ENCODE assay signal across 7 cellular contexts in genomic region chr15:44560926-44561325, GRCh38. TPM values are rescaled to one million over a fixed set of nuclear protein-coding genes. Genes with fewer than 3 reads are reported as not detected.
DNase-seq lines count a peak whose midpoint lies in the region; ATAC-seq, FAIRE-seq and TF ChIP-seq lines count a peak whose summit lies in the region.
"Not testable (repeated sequence)": the region's sequence is repeated elsewhere in the genome, so short reads cannot be mapped to it uniquely, and the experiment has no call there.

No MANE protein-coding gene starts in this region.

- not testable (repeated sequence) for DNase-seq in D721Med (ENCODE audit: insufficient read length, low spot score); activated CD4-positive, alpha-beta memory T cell treated with anti-CD3 and anti-CD28 coated beads for 36 hours; activated naive CD8-positive, alpha-beta T cell treated with anti-CD3 and anti-CD28 coated beads, Interleukin-2, amount 10 ng/mL, durations not matched to agents 7 days and 5 days; memory B cell (ENCODE audit: low spot score in 2 of 2); stimulated activated naive B cell treated with anti-CD40 and anti-IgM and Interleukin-4, amounts not matched to agents 10 μg/mL and 1 μg/mL and 100 μg/mL, for 72 hours
- DNase-seq in Jurkat, Clone E6-1 (ENCODE audit: low read depth, low spot score), result peak; percentile 86

- peaks cover 25% of the 10 kb centered on the region for H3K4me1 Mint-ChIP-seq in activated CD4-positive, alpha-beta memory T cell treated with anti-CD3 and anti-CD28 coated beads for 36 hours (ENCODE audit: low read depth)
- peaks cover 11% of the 10 kb centered on the region for H3K4me1 Mint-ChIP-seq in activated T-helper 17 cell treated with anti-CD3 and anti-CD28 coated beads, Interleukin-2, amount 50 U/mL, for 72 hours
- peaks cover 15% of the 10 kb centered on the region for H3K4me1 Mint-ChIP-seq in activated naive CD8-positive, alpha-beta T cell treated with anti-CD3 and anti-CD28 coated beads, Interleukin-2, amount 10 ng/mL, durations not matched to agents 7 days and 5 days
- H3K4me1 Mint-ChIP-seq in memory B cell; stimulated activated naive B cell treated with anti-CD40 and anti-IgM and Interleukin-4, amounts not matched to agents 10 μg/mL and 1 μg/mL and 100 μg/mL, for 72 hours: not testable (repeated sequence)

- intact Hi-C loops in activated CD4-positive, alpha-beta memory T cell treated with anti-CD3 and anti-CD28 coated beads for 36 hours (cut with micrococcal nuclease), result not testable (repeated sequence)

- H3K27me3 Mint-ChIP-seq in activated CD4-positive, alpha-beta memory T cell treated with anti-CD3 and anti-CD28 coated beads for 36 hours; activated T-helper 17 cell treated with anti-CD3 and anti-CD28 coated beads, Interleukin-2, amount 50 U/mL, for 72 hours; activated naive CD8-positive, alpha-beta T cell treated with anti-CD3 and anti-CD28 coated beads, Interleukin-2, amount 10 ng/mL, durations not matched to agents 7 days and 5 days; memory B cell; stimulated activated naive B cell treated with anti-CD40 and anti-IgM and Interleukin-4, amounts not matched to agents 10 μg/mL and 1 μg/mL and 100 μg/mL, for 72 hours: not testable (repeated sequence)

- H3K36me3 Mint-ChIP-seq in activated CD4-positive, alpha-beta memory T cell treated with anti-CD3 and anti-CD28 coated beads for 36 hours, result peaks cover 60% of the 10 kb centered on the region
- peaks cover 98% of the 10 kb centered on the region for H3K36me3 Mint-ChIP-seq in activated T-helper 17 cell treated with anti-CD3 and anti-CD28 coated beads, Interleukin-2, amount 50 U/mL, for 72 hours (ENCODE audit: low read depth)
- H3K36me3 Mint-ChIP-seq in activated naive CD8-positive, alpha-beta T cell treated with anti-CD3 and anti-CD28 coated beads, Interleukin-2, amount 10 ng/mL, durations not matched to agents 7 days and 5 days, result peaks cover 51% of the 10 kb centered on the region
- H3K36me3 Mint-ChIP-seq in memory B cell, result peaks cover 36% of the 10 kb centered on the region
- peaks cover 41 to 51% of the 10 kb centered on the region in 2 donors for H3K36me3 Mint-ChIP-seq in stimulated activated naive B cell treated with anti-CD40 and anti-IgM and Interleukin-4, amounts not matched to agents 10 μg/mL and 1 μg/mL and 100 μg/mL, for 72 hours

- CTCF ChIA-PET in activated CD4-positive, alpha-beta memory T cell treated with anti-CD3 and anti-CD28 coated beads for 36 hours (lab: Charles Lee), result not testable (repeated sequence)

- POLR2A ChIA-PET in activated CD4-positive, alpha-beta memory T cell treated with anti-CD3 and anti-CD28 coated beads for 36 hours (lab: Charles Lee); activated naive CD8-positive, alpha-beta T cell treated with anti-CD3 and anti-CD28 coated beads, Interleukin-2, amount 10 ng/mL, durations not matched to agents 7 days and 5 days (lab: Charles Lee): not testable (repeated sequence)

- TF ChIP-seq CTCF in D721Med (IDR thresholded peaks at IDR 0.05; ENCODE audit: insufficient read depth, missing control alignments), result not testable (repeated sequence)

- H3K4me3 Mint-ChIP-seq in activated CD4-positive, alpha-beta memory T cell treated with anti-CD3 and anti-CD28 coated beads for 36 hours; activated T-helper 17 cell treated with anti-CD3 and anti-CD28 coated beads, Interleukin-2, amount 50 U/mL, for 72 hours; activated naive CD8-positive, alpha-beta T cell treated with anti-CD3 and anti-CD28 coated beads, Interleukin-2, amount 10 ng/mL, durations not matched to agents 7 days and 5 days; memory B cell; stimulated activated naive B cell treated with anti-CD40 and anti-IgM and Interleukin-4, amounts not matched to agents 10 μg/mL and 1 μg/mL and 100 μg/mL, for 72 hours: not testable (repeated sequence)

- FAIRE-seq in D721Med (lab: Jason Lieb, UNC), result peak; percentile 21

- H3K4me3 ChIP-seq in Jurkat, Clone E6-1 (ENCODE audit: low read length), result not testable (repeated sequence)

- peak overlapping the region; percentile 56 for H3K27ac Mint-ChIP-seq in activated CD4-positive, alpha-beta memory T cell treated with anti-CD3 and anti-CD28 coated beads for 36 hours
- peak overlapping the region; percentile 38 for H3K27ac Mint-ChIP-seq in activated T-helper 17 cell treated with anti-CD3 and anti-CD28 coated beads, Interleukin-2, amount 50 U/mL, for 72 hours
- H3K27ac Mint-ChIP-seq in activated naive CD8-positive, alpha-beta T cell treated with anti-CD3 and anti-CD28 coated beads, Interleukin-2, amount 10 ng/mL, durations not matched to agents 7 days and 5 days, result peak overlapping the region; percentile 47
- peak overlapping the region; percentile 55 for H3K27ac Mint-ChIP-seq in memory B cell
- H3K27ac Mint-ChIP-seq in stimulated activated naive B cell treated with anti-CD40 and anti-IgM and Interleukin-4, amounts not matched to agents 10 μg/mL and 1 μg/mL and 100 μg/mL, for 72 hours, result peak overlapping the region; percentile 74

- not testable (repeated sequence) for H3K9me3 Mint-ChIP-seq in activated CD4-positive, alpha-beta memory T cell treated with anti-CD3 and anti-CD28 coated beads for 36 hours; activated T-helper 17 cell treated with anti-CD3 and anti-CD28 coated beads, Interleukin-2, amount 50 U/mL, for 72 hours; activated naive CD8-positive, alpha-beta T cell treated with anti-CD3 and anti-CD28 coated beads, Interleukin-2, amount 10 ng/mL, durations not matched to agents 7 days and 5 days; memory B cell; stimulated activated naive B cell treated with anti-CD40 and anti-IgM and Interleukin-4, amounts not matched to agents 10 μg/mL and 1 μg/mL and 100 μg/mL, for 72 hours

- not testable (repeated sequence) for ATAC-seq in activated T-helper 17 cell treated with anti-CD3 and anti-CD28 coated beads, Interleukin-2, amount 50 U/mL, for 72 hours (replicated peaks); memory B cell (ENCODE audit: low read depth); stimulated activated naive B cell treated with anti-CD40 and anti-IgM and Interleukin-4, amounts not matched to agents 10 μg/mL and 1 μg/mL and 100 μg/mL, for 72 hours (replicated peaks)
- peak; percentile 65 for ATAC-seq in activated naive CD8-positive, alpha-beta T cell treated with anti-CD3 and anti-CD28 coated beads, Interleukin-2, amount 10 ng/mL, durations not matched to agents 7 days and 5 days (ENCODE audit: low read depth)

RNA-seq across cellular contexts. Expression of gene EIF3J, which starts 24.0 kb away (rescaled TPM):
- polyA plus RNA-seq in Jurkat, Clone E6-1 (2012; ENCODE audit: insufficient read depth, insufficient read length), result 127 TPM
- total RNA-seq in activated CD4-positive, alpha-beta memory T cell treated with anti-CD3 and anti-CD28 coated beads for 36 hours, result 10 to 100 TPM; 92.6 to 95.2 TPM
- total RNA-seq in activated T-helper 17 cell treated with anti-CD3 and anti-CD28 coated beads, Interleukin-2, amount 50 U/mL, for 72 hours, result 10 to 100 TPM; 43.5 to 99.1 TPM
- total RNA-seq in activated naive CD8-positive, alpha-beta T cell treated with anti-CD3 and anti-CD28 coated beads, Interleukin-2, amount 10 ng/mL, durations not matched to agents 7 days and 5 days, result 10 to 100 TPM; 63.6 to 69.0 TPM
